Comparison of ENCODE assay signal across 1 cellular context in genomic region chr11:66651011-66651410, GRCh38.
TF ChIP-seq lines count a peak whose summit lies in the region.

No MANE protein-coding gene starts in this region.

TF ChIP-seq in IMR-90, 13 proteins besides CTCF, POLR2A, EP300 and RAD21:
- TF ChIP-seq FOS (IDR thresholded peaks at IDR 0.05; ENCODE audit: low read depth, low read length), result no peak
- TF ChIP-seq MAZ (IDR thresholded peaks at IDR 0.05; ENCODE audit: borderline replicate concordance, low read depth, low read length), result no peak
- no peak for TF ChIP-seq USF2 (IDR thresholded peaks at IDR 0.05; ENCODE audit: low read depth, low read length)
- TF ChIP-seq RCOR1 (IDR thresholded peaks at IDR 0.05; ENCODE audit: insufficient replicate concordance, low read length), result no peak
- TF ChIP-seq RFX5 (IDR thresholded peaks at IDR 0.05; ENCODE audit: low read depth, low read length), result no peak
- TF ChIP-seq CEBPB (IDR thresholded peaks at IDR 0.05; ENCODE audit: low read depth, low read length), result no peak
- no peak for TF ChIP-seq BHLHE40 (IDR thresholded peaks at IDR 0.05; ENCODE audit: low read depth, low read length)
- TF ChIP-seq MAFK (IDR thresholded peaks at IDR 0.05; ENCODE audit: low read depth, low read length), result no peak
- no peak for TF ChIP-seq MXI1 (IDR thresholded peaks at IDR 0.05; ENCODE audit: borderline replicate concordance, low read depth, low read length)
- TF ChIP-seq SMC3 (IDR thresholded peaks at IDR 0.05; ENCODE audit: low read depth, low read length), result no peak
- no peak for TF ChIP-seq CHD1 (IDR thresholded peaks at IDR 0.05; ENCODE audit: low read depth, low read length)
- TF ChIP-seq NFE2L2 (IDR thresholded peaks at IDR 0.05; ENCODE audit: low read depth, low read length), result no peak
- no peak for TF ChIP-seq ELK1 (IDR thresholded peaks at IDR 0.05; ENCODE audit: borderline replicate concordance, low read depth, low read length)
